1 cellular context compared by ENCODE assay signal in genomic region chr7:24700446-24701044, GRCh38.
TF ChIP-seq lines count a peak whose summit lies in the region.

No MANE protein-coding gene starts in this region.

TF ChIP-seq in SK-N-SH, 30 proteins besides CTCF, POLR2A, EP300 and RAD21 (continued from another document):
- TF ChIP-seq ZBTB33 (IDR thresholded peaks at IDR 0.05; ENCODE audit: borderline replicate concordance, low read depth) (no peak), MXI1 (IDR thresholded peaks at IDR 0.05; ENCODE audit: low read depth, low read length) (no peak), ELF1 (IDR thresholded peaks at IDR 0.05) (no peak)
TF ChIP-seq in SK-N-SH: peak in this region for 1.
